12 cellular contexts compared by ENCODE assay signal in the genomic region with DNA sequence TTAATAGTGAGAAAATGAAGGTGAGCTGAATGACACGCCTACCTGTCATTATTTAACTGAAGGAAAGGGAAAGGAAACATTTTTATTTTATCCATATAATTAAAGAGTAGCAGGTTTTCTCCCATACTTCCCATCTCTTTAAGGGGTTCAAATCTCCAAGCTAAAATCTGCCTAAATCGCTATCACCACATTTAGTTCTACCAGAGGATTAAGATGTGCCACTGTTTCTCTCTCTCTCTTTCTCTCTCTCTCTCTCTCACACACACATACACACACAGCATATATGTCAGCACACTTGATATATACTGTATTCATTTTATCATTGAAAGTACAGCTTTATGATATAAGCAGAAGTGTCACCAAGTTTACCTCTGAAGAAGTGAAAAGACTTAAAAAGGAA. TPM values are rescaled to one million over a fixed set of nuclear protein-coding genes. Genes with fewer than 3 reads are reported as not detected.
A peak's percentile ranks its signal among the peaks of the same experiment; 100 is the strongest.
DNase-seq lines count a peak whose midpoint lies in the region; ATAC-seq and TF ChIP-seq lines count a peak whose summit lies in the region.
"Had no signal": no experiment of that assay in that cellular context is flagged by ENCODE, and none has a peak within 500 bp of the region (broad histone marks: within the 10 kb centered on the region; RNA-seq: fewer than 3 reads in every experiment).

No MANE protein-coding gene starts in this region.

- no peak for DNase-seq in HFFc6
- DNase-seq in activated naive CD8-positive, alpha-beta T cell treated with anti-CD3 and anti-CD28 coated beads for 36 hours, result no peak
- no peak for DNase-seq in naive B cell
- DNase-seq in HT-29 (ENCODE audit: low spot score), result no peak
- no peak for DNase-seq in stimulated activated CD4-positive, alpha-beta T cell treated with anti-CD3 and anti-CD28 coated beads, Interleukin-15, amount 100 ng/mL, for 24 hours
- DNase-seq in DMS153 (lab: John Stamatoyannopoulos, UW), result no peak
- DNase-seq: COR-L47, kidney glomerular epithelial cell, NCI-H2029 had no signal

- H3K4me3 Mint-ChIP-seq in HFFc6, result peak overlapping the region; percentile 9; the same call in 1 of the 2 replicates
- peak overlapping the region; percentile 86 for H3K4me3 Mint-ChIP-seq in activated naive CD8-positive, alpha-beta T cell treated with anti-CD3 and anti-CD28 coated beads for 36 hours
- peak overlapping the region; percentile 88 to 98 (median 96) for H3K4me3 Mint-ChIP-seq in naive B cell

- ATAC-seq in naive B cell (ENCODE audit: low read depth in 2 of 2) (no peak), HG03469 (IDR thresholded peaks at IDR 0.05; ENCODE audit: unreplicated experiment) (no peak)
- ATAC-seq: activated CD4-positive, CD25-positive, alpha-beta regulatory T cell treated with anti-CD3 and anti-CD28 coated beads, Interleukin-2, amount 50 U/mL, for 24 hours had no signal

- H3K4me3 ChIP-seq in BLaER1 treated with 17β-estradiol and CSF1 and Interleukin-3, amounts not matched to agents 10 nM and 100 nM, result peak overlapping the region; percentile 68 to 85 (median 74)

- H3K27me3 Mint-ChIP-seq in HFFc6 (ENCODE audit: insufficient read depth), result peaks cover 2% of the 10 kb centered on the region
- H3K27me3 Mint-ChIP-seq in activated naive CD8-positive, alpha-beta T cell treated with anti-CD3 and anti-CD28 coated beads for 36 hours, result no peaks in the 10 kb centered on the region
- H3K27me3 Mint-ChIP-seq in naive B cell, result no peaks in the 10 kb centered on the region

- no peaks in the 10 kb centered on the region for H3K27me3 ChIP-seq in BLaER1 treated with 17β-estradiol and CSF1 and Interleukin-3, amounts not matched to agents 10 nM and 100 nM

- peak overlapping the region; percentile 88 to 99 (median 94) for H3K9ac ChIP-seq in BLaER1 treated with 17β-estradiol and CSF1 and Interleukin-3, amounts not matched to agents 10 nM and 100 nM

- H3K27ac Mint-ChIP-seq in HFFc6 (peak overlapping the region; percentile 75), naive B cell (peak overlapping the region; percentile 89 to 100 (median 98))
- H3K27ac Mint-ChIP-seq in activated naive CD8-positive, alpha-beta T cell treated with anti-CD3 and anti-CD28 coated beads for 36 hours, result peak overlapping the region; percentile 99

- H4K20me1 ChIP-seq in BLaER1 treated with 17β-estradiol and CSF1 and Interleukin-3, amounts not matched to agents 10 nM and 100 nM, result peaks cover 0 to 28% (median 8%) of the 10 kb centered on the region in 11 experiments; a peak in 14 of 22 replicates

- peaks cover 79% of the 10 kb centered on the region for H3K4me1 Mint-ChIP-seq in HFFc6 (ENCODE audit: low read depth)
- peaks cover 50% of the 10 kb centered on the region for H3K4me1 Mint-ChIP-seq in activated naive CD8-positive, alpha-beta T cell treated with anti-CD3 and anti-CD28 coated beads for 36 hours
- peaks cover 55 to 78% (median 74%) of the 10 kb centered on the region in 3 donors for H3K4me1 Mint-ChIP-seq in naive B cell

- peaks cover 22 to 33% (median 26%) of the 10 kb centered on the region in 11 experiments; a peak in 21 of 22 replicates for H3K36me3 ChIP-seq in BLaER1 treated with 17β-estradiol and CSF1 and Interleukin-3, amounts not matched to agents 10 nM and 100 nM

- H3K9me3 ChIP-seq in BLaER1 treated with 17β-estradiol and CSF1 and Interleukin-3, amounts not matched to agents 10 nM and 100 nM (replicated peaks in 1 of 11), result peaks cover 0 to 6% (median 0%) of the 10 kb centered on the region in 11 experiments; a peak in 7 of 22 replicates

- peak overlapping the region; percentile 78 to 100 (median 92) for H3K4me2 ChIP-seq in BLaER1 treated with 17β-estradiol and CSF1 and Interleukin-3, amounts not matched to agents 10 nM and 100 nM

- H3K9me3 Mint-ChIP-seq in HFFc6 (no peaks in the 10 kb centered on the region), naive B cell (no peaks in the 10 kb centered on the region)
- H3K9me3 Mint-ChIP-seq in activated naive CD8-positive, alpha-beta T cell treated with anti-CD3 and anti-CD28 coated beads for 36 hours, result no peaks in the 10 kb centered on the region

- H3K36me3 Mint-ChIP-seq in HFFc6 (ENCODE audit: low read depth) (peaks cover 5% of the 10 kb centered on the region; the same call in 1 of the 2 replicates), naive B cell (peaks cover 0 to 10% of the 10 kb centered on the region in 2 donors)
- peaks cover 73% of the 10 kb centered on the region for H3K36me3 Mint-ChIP-seq in activated naive CD8-positive, alpha-beta T cell treated with anti-CD3 and anti-CD28 coated beads for 36 hours

- H3K4me1 ChIP-seq in BLaER1 treated with 17β-estradiol and CSF1 and Interleukin-3, amounts not matched to agents 10 nM and 100 nM, result peaks cover 54 to 63% (median 57%) of the 10 kb centered on the region in 10 experiments

- peak overlapping the region; percentile 93 to 100 (median 98) for H3K27ac ChIP-seq in BLaER1 treated with 17β-estradiol and CSF1 and Interleukin-3, amounts not matched to agents 10 nM and 100 nM

- no peak for TF ChIP-seq CTCF in HFFc6 (IDR thresholded peaks at IDR 0.05)

RNA-seq across cellular contexts. Expression of gene WIPF1, which starts 3.2 kb away (rescaled TPM):
- total RNA-seq in HFFc6 (2021; fragmentation: NEBNext Ultra II Directional; extraction: Animal tissue kit (Norgen Biotek cat#: 25700)), result 10 to 100 TPM; 33.0 to 41.7 (median 38.5) TPM
- 100 to 1,000 TPM; 384 to 391 TPM for total RNA-seq in activated naive CD8-positive, alpha-beta T cell treated with anti-CD3 and anti-CD28 coated beads for 36 hours
- 100 to 1,000 TPM in 1 of 6 donors, 10 to 100 TPM in 5; 67.8 to 119 (median 95.5) TPM for polyA plus RNA-seq in naive B cell (ENCODE audit: low read depth in 6 of 6)
- total RNA-seq in HT-29 (2014; rRNA removed; shearing (Covaris generic)), result not detected in 2 replicates

Comparison
In these comparisons a context has a peak if more than half of its experiments do, and no peak if none do; other contexts are left out.
1. H3K4me3 Mint-ChIP-seq: peak in every context shown above with its lines; median percentile 96 in naive B cell; 86 in activated naive CD8-positive, alpha-beta T cell treated with anti-CD3 and anti-CD28 coated beads for 36 hours; 9 in HFFc6.
2. RNA of gene WIPF1, which starts 3.2 kb away (total RNA-seq): 384 to 391 TPM in activated naive CD8-positive, alpha-beta T cell treated with anti-CD3 and anti-CD28 coated beads for 36 hours and 33.0 to 41.7 TPM in HFFc6; not detected in HT-29; every median in the first group is over 10 times any median in the second.
3. Peak in every context shown above with its lines, with median percentiles within 50 percentile points of each other: H3K27ac Mint-ChIP-seq.